1 cellular context compared by ENCODE assay signal in genomic region chr5:31866166-31866565, GRCh38.
TF ChIP-seq lines count a peak whose summit lies in the region.

No MANE protein-coding gene starts in this region.

TF ChIP-seq in H1, 55 proteins besides CTCF, POLR2A, EP300 and RAD21 (continued from another document):
- TF ChIP-seq EGR1 (IDR thresholded peaks at IDR 0.05; ENCODE audit: borderline replicate concordance, low read depth, low read length): no peak
- TF ChIP-seq TAF1 (IDR thresholded peaks at IDR 0.05; ENCODE audit: low read depth, low read length): no peak
- TF ChIP-seq SIX5 (IDR thresholded peaks at IDR 0.05; ENCODE audit: low read depth, low read length): no peak
